9 cellular contexts compared by ENCODE assay signal in genomic region chr2:129812071-129812470, GRCh38.
DNase-seq lines count a peak whose midpoint lies in the region; ATAC-seq and TF ChIP-seq lines count a peak whose summit lies in the region.
"Had no signal": no experiment of that assay in that cellular context is flagged by ENCODE, and none has a peak within 500 bp of the region (broad histone marks: within the 10 kb centered on the region; RNA-seq: fewer than 3 reads in every experiment).

No MANE protein-coding gene starts in this region.

- H3K27me3 ChIP-seq in gastrocnemius medialis: no peaks in the 10 kb centered on the region
- H3K27me3 ChIP-seq in osteoblast (ENCODE audit: insufficient read depth, low read length): no peaks in the 10 kb centered on the region

- peak; percentile 22 for DNase-seq in activated naive CD8-positive, alpha-beta T cell treated with anti-CD3 and anti-CD28 coated beads for 36 hours
- peak; percentile 38 to 46 for DNase-seq in gastrocnemius medialis
- no peak for DNase-seq in osteoblast (ENCODE audit: insufficient read length, low spot score, missing footprints)
- DNase-seq in NCI-H526 treated with DMSO at 0.1 percent for 48 hours (lab: John Stamatoyannopoulos, UW): no peak
- DNase-seq in NCI-H1417 (lab: John Stamatoyannopoulos, UW): no peak

- no peak overlapping the region for H3K4me2 ChIP-seq in osteoblast (ENCODE audit: insufficient read depth, low read length)

- H3K27ac ChIP-seq in gastrocnemius medialis (no peak overlapping the region), osteoblast (ENCODE audit: low read depth, low read length) (no peak overlapping the region)
- H3K27ac ChIP-seq: skin epidermis had no signal

- no peaks in the 10 kb centered on the region for H3K4me1 ChIP-seq in gastrocnemius medialis
- H3K4me1 ChIP-seq in osteoblast (ENCODE audit: insufficient read depth, low read length): no peaks in the 10 kb centered on the region

- in situ Hi-C loops in gastrocnemius medialis (cut with MboI; ENCODE audit: low sequenced_read_pairs in 4 of 4): no loop called here

- H3K27ac Mint-ChIP-seq in activated naive CD8-positive, alpha-beta T cell treated with anti-CD3 and anti-CD28 coated beads for 36 hours: no peak overlapping the region
- H3K27ac Mint-ChIP-seq: WTC11 had no signal

- no peaks in the 10 kb centered on the region for H3K36me3 ChIP-seq in gastrocnemius medialis
- H3K36me3 ChIP-seq in osteoblast (ENCODE audit: insufficient read depth, low read length): no peaks in the 10 kb centered on the region

- TF ChIP-seq CTCF in gastrocnemius medialis (IDR thresholded peaks at IDR 0.05 in 4 of 5, conservative IDR thresholded peaks at IDR 0.05 in 1 of 5) (no peak), osteoblast (IDR thresholded peaks at IDR 0.05; ENCODE audit: extremely low read depth, low read depth, low read length) (no peak)

- peak; percentile 76 for ATAC-seq in GM18907 (IDR thresholded peaks at IDR 0.05; ENCODE audit: unreplicated experiment)
- ATAC-seq in HG03159 (IDR thresholded peaks at IDR 0.05; ENCODE audit: unreplicated experiment): peak; percentile 75
- no peak for ATAC-seq in gastrocnemius medialis
- ATAC-seq: WTC11 had no signal

- peaks cover 16% of the 10 kb centered on the region for H3K9me3 Mint-ChIP-seq in activated naive CD8-positive, alpha-beta T cell treated with anti-CD3 and anti-CD28 coated beads for 36 hours

- peaks cover 7% of the 10 kb centered on the region for H3K36me3 Mint-ChIP-seq in activated naive CD8-positive, alpha-beta T cell treated with anti-CD3 and anti-CD28 coated beads for 36 hours

- H3K27me3 Mint-ChIP-seq in activated naive CD8-positive, alpha-beta T cell treated with anti-CD3 and anti-CD28 coated beads for 36 hours: peaks cover 6% of the 10 kb centered on the region

- no peak overlapping the region for H2AFZ ChIP-seq in osteoblast (ENCODE audit: low read length)

- no peaks in the 10 kb centered on the region for H3K9me3 ChIP-seq in gastrocnemius medialis
- no peaks in the 10 kb centered on the region for H3K9me3 ChIP-seq in osteoblast (ENCODE audit: low read depth, low read length)

- peaks cover 17% of the 10 kb centered on the region for H3K4me1 Mint-ChIP-seq in activated naive CD8-positive, alpha-beta T cell treated with anti-CD3 and anti-CD28 coated beads for 36 hours

- H4K20me1 ChIP-seq in osteoblast (ENCODE audit: insufficient read depth, low read length): no peaks in the 10 kb centered on the region

- no peak overlapping the region for H3K4me3 ChIP-seq in gastrocnemius medialis
- H3K4me3 ChIP-seq in osteoblast (ENCODE audit: insufficient read depth, low read length): no peak overlapping the region
- H3K4me3 ChIP-seq: skin epidermis had no signal

- TF ChIP-seq POLR2A in gastrocnemius medialis (IDR thresholded peaks at IDR 0.05): no peak

- intact Hi-C loops in gastrocnemius medialis (cut with DNase I; ENCODE audit: low total_unique reads): no loop called here

- no peak overlapping the region for H3K4me3 Mint-ChIP-seq in activated naive CD8-positive, alpha-beta T cell treated with anti-CD3 and anti-CD28 coated beads for 36 hours
- H3K4me3 Mint-ChIP-seq: WTC11 had no signal

- no peaks in the 10 kb centered on the region for H3K79me2 ChIP-seq in osteoblast (ENCODE audit: insufficient read depth, low read length)

Comparison
In these comparisons a context has a peak if more than half of its experiments do, and no peak if none do; other contexts are left out.
1. ATAC-seq: peak in GM18907 (single experiment) and HG03159 (single experiment); none in gastrocnemius medialis (0 of 2).
2. DNase-seq: peak in activated naive CD8-positive, alpha-beta T cell treated with anti-CD3 and anti-CD28 coated beads for 36 hours (single experiment) and gastrocnemius medialis (2 of 2); none in osteoblast (single experiment), NCI-H526 treated with DMSO at 0.1 percent for 48 hours (single experiment) and NCI-H1417 (0 of 3).